In genomic region chr4:36590343-36590742, GRCh38 we compare ENCODE assay signal across 34 cellular contexts.
DNase-seq lines count a peak whose midpoint lies in the region; ATAC-seq, FAIRE-seq and TF ChIP-seq lines count a peak whose summit lies in the region.
"Had no signal": no experiment of that assay in that cellular context is flagged by ENCODE, and none has a peak within 500 bp of the region (broad histone marks: within the 10 kb centered on the region; RNA-seq: fewer than 3 reads in every experiment).

No MANE protein-coding gene starts in this region.

- H3K23ac ChIP-seq in IMR-90 (ENCODE audit: low read depth, low read length), result no peak overlapping the region

- no peak for TF ChIP-seq POLR2A in HepG2 (IDR thresholded peaks at IDR 0.05; ENCODE audit: insufficient read depth in 1 of 2, low read depth in 2 of 2, low read length in 2 of 2)
- TF ChIP-seq POLR2A in right lobe of liver (IDR thresholded peaks at IDR 0.05), result no peak
- no peak for TF ChIP-seq POLR2A in A549 (IDR thresholded peaks at IDR 0.05; ENCODE audit: low read length)
- TF ChIP-seq POLR2A in IMR-90 (IDR thresholded peaks at IDR 0.05; ENCODE audit: low read depth, low read length), result no peak
- no peak for TF ChIP-seq POLR2A in K562 (conservative IDR thresholded peaks at IDR 0.05)

- dilution Hi-C loops in IMR-90 (cut with HindIII; ENCODE audit: low sequenced_read_pairs, unreplicated experiment), result no loop called here

- TF ChIP-seq EP300 in HepG2 (IDR thresholded peaks at IDR 0.05; ENCODE audit: low read depth in 2 of 2, low read length in 2 of 2), result no peak
- no peak for TF ChIP-seq EP300 in HepG2 (CRISPR knock-in tag; IDR thresholded peaks at IDR 0.05; ENCODE audit: borderline replicate concordance)
- no peak for TF ChIP-seq EP300 in A549 (IDR thresholded peaks at IDR 0.05)
- no peak for TF ChIP-seq EP300 in K562 (IDR thresholded peaks at IDR 0.05; ENCODE audit: low read length)

- no peak overlapping the region for H2BK15ac ChIP-seq in IMR-90 (ENCODE audit: low read depth, low read length)

- peaks cover 65% of the 10 kb centered on the region for H3K9me3 ChIP-seq in HepG2 (ENCODE audit: low read length)
- no peaks in the 10 kb centered on the region for H3K9me3 ChIP-seq in right lobe of liver
- H3K9me3 ChIP-seq in A549, result no peaks in the 10 kb centered on the region
- peaks cover 4% of the 10 kb centered on the region for H3K9me3 ChIP-seq in IMR-90 (ENCODE audit: control insufficient read depth, insufficient read depth, low read length)
- H3K9me3 ChIP-seq in K562 (replicated peaks; ENCODE audit: control insufficient read depth, insufficient read depth, low read depth, low read length), result no peaks in the 10 kb centered on the region
- H3K9me3 ChIP-seq: BE2C, Caco-2 had no signal

- no peaks in the 10 kb centered on the region for H3K79me2 ChIP-seq in HepG2 (ENCODE audit: insufficient read depth, low read length)
- no peaks in the 10 kb centered on the region for H3K79me2 ChIP-seq in K562 (ENCODE audit: control insufficient read depth, insufficient read depth, low read length)

- no peak overlapping the region for H3K14ac ChIP-seq in IMR-90 (replicated peaks; ENCODE audit: low read depth, low read length)

- H4K20me1 ChIP-seq in HepG2 (ENCODE audit: insufficient read depth, low read length) (no peaks in the 10 kb centered on the region), IMR-90 (ENCODE audit: insufficient read depth, low read length) (no peaks in the 10 kb centered on the region), K562 (replicated peaks; ENCODE audit: control insufficient read depth, insufficient read depth, low read length) (no peaks in the 10 kb centered on the region)
- H4K20me1 ChIP-seq: BLaER1; BLaER1 treated with 17β-estradiol and CSF1 and Interleukin-3, amounts not matched to agents 10 nM and 100 nM had no signal

- H3K27me3 ChIP-seq in HepG2 (ENCODE audit: control insufficient read depth in 1 of 2, insufficient read depth in 2 of 2, low read length in 2 of 2), result no peaks in the 10 kb centered on the region
- H3K27me3 ChIP-seq in right lobe of liver, result no peaks in the 10 kb centered on the region
- H3K27me3 ChIP-seq in IMR-90 (ENCODE audit: control insufficient read depth, insufficient read depth, low read length), result no peaks in the 10 kb centered on the region
- H3K27me3 ChIP-seq in K562 (ENCODE audit: control insufficient read depth in 2 of 2, insufficient read depth in 2 of 2, low read length in 2 of 2), result no peaks in the 10 kb centered on the region
- H3K27me3 ChIP-seq: BE2C; BLaER1; BLaER1 treated with 17β-estradiol and CSF1 and Interleukin-3, amounts not matched to agents 10 nM and 100 nM had no signal

- H3K56ac ChIP-seq in IMR-90 (ENCODE audit: extremely low read depth, insufficient read depth, low read length), result no peak overlapping the region

- intact Hi-C loops in HepG2 (cut with micrococcal nuclease; ENCODE audit: unreplicated experiment), result no loop called here
- intact Hi-C loops in right lobe of liver (cut with DNase I), result no loop called here
- intact Hi-C loops in IMR-90 (cut with micrococcal nuclease), result no loop called here
- intact Hi-C loops in K562 (cut with micrococcal nuclease), result no loop called here

- no TSS peak for BruUV-seq in HepG2 (replicated peaks; lab: Mats Ljungman, UMichigan)
- BruUV-seq in IMR-90 (replicated peaks; lab: Mats Ljungman, UMichigan), result no TSS peak
- no TSS peak for BruUV-seq in K562 (replicated peaks; lab: Mats Ljungman, UMichigan)

- H2AFZ ChIP-seq in HepG2 (ENCODE audit: low read length) (no peak overlapping the region), IMR-90 (replicated peaks; ENCODE audit: low read length, poor library complexity) (no peak overlapping the region), K562 (ENCODE audit: low read depth, low read length) (no peak overlapping the region)

- H2BK120ac ChIP-seq in IMR-90 (ENCODE audit: low read depth, low read length), result no peak overlapping the region

- no peak overlapping the region for H3K4ac ChIP-seq in IMR-90 (ENCODE audit: low read depth, low read length)

- no peak for ATAC-seq in HepG2
- ATAC-seq in right lobe of liver, result no peak
- ATAC-seq in A549, result no peak
- ATAC-seq in IMR-90 (ENCODE audit: low read depth), result no peak
- no peak for ATAC-seq in K562
- no peak for ATAC-seq in HG03521 (IDR thresholded peaks at IDR 0.05; ENCODE audit: unreplicated experiment)
- ATAC-seq: CD8-positive, alpha-beta T cell had no signal

- H3K79me1 ChIP-seq in IMR-90 (ENCODE audit: low read depth in 1 of 2, low read length in 2 of 2), result no peaks in the 10 kb centered on the region

- no peak overlapping the region for H3K4me2 ChIP-seq in HepG2 (ENCODE audit: low read depth, low read length)
- no peak overlapping the region for H3K4me2 ChIP-seq in A549
- H3K4me2 ChIP-seq in IMR-90 (ENCODE audit: low read depth, low read length), result no peak overlapping the region
- H3K4me2 ChIP-seq in K562 (ENCODE audit: insufficient read depth, low read length), result no peak overlapping the region
- H3K4me2 ChIP-seq: BLaER1; BLaER1 treated with 17β-estradiol and CSF1 and Interleukin-3, amounts not matched to agents 10 nM and 100 nM had no signal

- no peak overlapping the region for H4K91ac ChIP-seq in IMR-90 (ENCODE audit: insufficient read depth, low read depth, low read length)

- no peak for DNase-seq in HepG2 (ENCODE audit: low spot score)
- DNase-seq in right lobe of liver, result no peak
- no peak for DNase-seq in A549 (ENCODE audit: low read depth in 1 of 2, low spot score in 1 of 2)
- DNase-seq in IMR-90, result no peak
- no peak for DNase-seq in K562 (ENCODE audit: extremely low read depth in 1 of 4, low spot score in 3 of 4)
- no peak for DNase-seq in activated CD8-positive, alpha-beta memory T cell treated with anti-CD3 and anti-CD28 coated beads for 24 hours
- DNase-seq in NCI-H524 treated with DMSO at 0.1 percent for 48 hours (lab: John Stamatoyannopoulos, UW), result no peak
- DNase-seq: 8988T; ACHN; AML-193; BE2C; C1 segment of cervical spinal cord; Caco-2; Calu3; CD4-positive, alpha-beta memory T cell; CD4-positive, alpha-beta T cell; CD4-positive, CD25-positive, alpha-beta regulatory T cell; CD8-positive, alpha-beta memory T cell; CD8-positive, alpha-beta T cell; COR-L47; DMS 273 treated with DMSO at 0.1 percent for 48 hours; DMS153; DMS53; DMS79; DMS79 treated with DMSO at 0.1 percent for 48 hours; DND-41; EL had no signal

- H3K36me3 ChIP-seq in HepG2 (replicated peaks in 1 of 2; ENCODE audit: control insufficient read depth in 1 of 2, insufficient read depth in 2 of 2, low read length in 2 of 2) (no peaks in the 10 kb centered on the region), right lobe of liver (no peaks in the 10 kb centered on the region), IMR-90 (ENCODE audit: control insufficient read depth, insufficient read depth, low read length) (no peaks in the 10 kb centered on the region), K562 (ENCODE audit: control insufficient read depth, insufficient read depth, low read length) (no peaks in the 10 kb centered on the region)
- H3K36me3 ChIP-seq: BE2C; BLaER1; BLaER1 treated with 17β-estradiol and CSF1 and Interleukin-3, amounts not matched to agents 10 nM and 100 nM had no signal

- POLR2A ChIA-PET in HepG2 (lab: Yijun Ruan, JAX) (no interaction called here), A549 (lab: Yijun Ruan, JAX) (no interaction called here), IMR-90 (lab: Charles Lee; ENCODE audit: unreplicated experiment) (no interaction called here), K562 (lab: Yijun Ruan, JAX) (no interaction called here)

- no peak overlapping the region for H2BK20ac ChIP-seq in IMR-90 (ENCODE audit: low read depth, low read length)

- H3K9me1 ChIP-seq in IMR-90 (ENCODE audit: insufficient read depth, low read length), result no peaks in the 10 kb centered on the region
- H3K9me1 ChIP-seq in K562 (ENCODE audit: control insufficient read depth, insufficient read depth, low read length), result no peaks in the 10 kb centered on the region

- no peak overlapping the region for H4K5ac ChIP-seq in IMR-90 (ENCODE audit: low read depth, low read length)

- CTCF ChIA-PET in HepG2 (lab: Yijun Ruan, JAX; ENCODE audit: low intra/inter-chr PET ratio, low total read pairs) (no interaction called here), A549 (lab: Yijun Ruan, JAX) (no interaction called here), IMR-90 (lab: Yijun Ruan, JAX) (no interaction called here), K562 (lab: Yijun Ruan, JAX; ENCODE audit: low intra/inter-chr PET ratio) (no interaction called here)

- no peak overlapping the region for H4K8ac ChIP-seq in IMR-90 (ENCODE audit: low read depth in 2 of 2, low read length in 2 of 2)

- H2AK9ac ChIP-seq in IMR-90 (replicated peaks; ENCODE audit: low read depth, low read length, poor library complexity), result no peak overlapping the region

- FAIRE-seq in HepG2 (lab: Jason Lieb, UNC) (no peak), A549 (lab: Jason Lieb, UNC) (no peak), K562 (lab: Jason Lieb, UNC) (no peak)
- FAIRE-seq: A204.1, D721Med had no signal

- in situ Hi-C loops in HepG2 (cut with HindIII; ENCODE audit: extremely low pct_ligation_motif_present, low pct_unique_long_range_greater_than_20kb), result no loop called here
- in situ Hi-C loops in IMR-90 (cut with MboI; ENCODE audit: low sequenced_read_pairs), result no loop called here
- in situ Hi-C loops in K562 (cut with MboI), result no loop called here

- H3K27ac ChIP-seq in HepG2 (ENCODE audit: extremely low read length, insufficient read depth, low read length) (no peak overlapping the region), right lobe of liver (no peak overlapping the region), A549 (no peak overlapping the region), IMR-90 (ENCODE audit: insufficient read depth, low read length) (no peak overlapping the region), K562 (ENCODE audit: extremely low read depth, low read depth, low read length) (no peak overlapping the region)
- H3K27ac ChIP-seq: 22Rv1; BLaER1; BLaER1 treated with 17β-estradiol and CSF1 and Interleukin-3, amounts not matched to agents 10 nM and 100 nM; C4-2B had no signal

- TF ChIP-seq RAD21 in HepG2 (CRISPR knock-in tag; IDR thresholded peaks at IDR 0.05) (no peak), A549 (conservative IDR thresholded peaks at IDR 0.05 in 1 of 2, IDR thresholded peaks at IDR 0.05 in 1 of 2) (no peak), IMR-90 (IDR thresholded peaks at IDR 0.05; ENCODE audit: low read length) (no peak), K562 (CRISPR knock-in tag; conservative IDR thresholded peaks at IDR 0.05 in 1 of 2, IDR thresholded peaks at IDR 0.05 in 1 of 2) (no peak)

- H2AK5ac ChIP-seq in IMR-90 (ENCODE audit: low read depth, low read length), result no peak overlapping the region

- H3K4me3 ChIP-seq in HepG2 (replicated peaks in 1 of 3; ENCODE audit: insufficient read depth in 1 of 3, low read depth in 2 of 3, low read length in 3 of 3), result no peak overlapping the region
- H3K4me3 ChIP-seq in right lobe of liver, result no peak overlapping the region
- H3K4me3 ChIP-seq in A549, result no peak overlapping the region
- no peak overlapping the region for H3K4me3 ChIP-seq in IMR-90 (ENCODE audit: insufficient read depth, low read depth, low read length)
- H3K4me3 ChIP-seq in K562, result no peak overlapping the region
- H3K4me3 ChIP-seq: BLaER1; BLaER1 treated with 17β-estradiol and CSF1 and Interleukin-3, amounts not matched to agents 10 nM and 100 nM had no signal

- no peak for TF ChIP-seq CTCF in HepG2 (CRISPR knock-in tag; IDR thresholded peaks at IDR 0.05)
- no peak for TF ChIP-seq CTCF in right lobe of liver (IDR thresholded peaks at IDR 0.05)
- TF ChIP-seq CTCF in A549 (IDR thresholded peaks at IDR 0.05), result no peak
- no peak for TF ChIP-seq CTCF in IMR-90 (conservative IDR thresholded peaks at IDR 0.05; ENCODE audit: low read depth, low read length)
- no peak for TF ChIP-seq CTCF in K562 (IDR thresholded peaks at IDR 0.05 in 2 of 3, conservative IDR thresholded peaks at IDR 0.05 in 1 of 3; ENCODE audit: insufficient read depth in 2 of 3, low read depth in 1 of 3, low read length in 3 of 3)

- H3K9ac ChIP-seq in HepG2 (ENCODE audit: insufficient read depth, low read depth, low read length) (no peak overlapping the region), IMR-90 (ENCODE audit: low read depth, low read length) (no peak overlapping the region), K562 (ENCODE audit: insufficient read depth in 1 of 2, low read depth in 2 of 2, low read length in 2 of 2) (no peak overlapping the region)
- H3K9ac ChIP-seq: BLaER1; BLaER1 treated with 17β-estradiol and CSF1 and Interleukin-3, amounts not matched to agents 10 nM and 100 nM had no signal

- no peaks in the 10 kb centered on the region for H3K4me1 ChIP-seq in HepG2 (ENCODE audit: insufficient read depth, low read length)
- no peaks in the 10 kb centered on the region for H3K4me1 ChIP-seq in right lobe of liver
- H3K4me1 ChIP-seq in A549, result no peaks in the 10 kb centered on the region
- no peaks in the 10 kb centered on the region for H3K4me1 ChIP-seq in IMR-90 (ENCODE audit: control insufficient read depth, insufficient read depth, low read length)
- H3K4me1 ChIP-seq in K562 (replicated peaks in 1 of 2; ENCODE audit: control insufficient read depth in 2 of 2, insufficient read depth in 2 of 2, low read length in 2 of 2), result no peaks in the 10 kb centered on the region
- H3K4me1 ChIP-seq: BE2C; BLaER1; BLaER1 treated with 17β-estradiol and CSF1 and Interleukin-3, amounts not matched to agents 10 nM and 100 nM; Caco-2 had no signal

- H3K18ac ChIP-seq in IMR-90 (ENCODE audit: low read depth, low read length), result no peak overlapping the region

- no peak overlapping the region for H2BK5ac ChIP-seq in IMR-90 (ENCODE audit: low read depth, low read length, poor library complexity, severe bottlenecking)

Comparison
In these comparisons a context has a peak if more than half of its experiments do, and no peak if none do; other contexts are left out.
1. Of the 241 proteins assayed by ChIP-seq in both HepG2 and K562: peak only in HepG2: MAFK; only in K562: none; in both: MAFF; in neither: 239.